Comparison of ENCODE assay signal across 11 cellular contexts in genomic region chr17:62950067-62950466, GRCh38. TPM values are rescaled to one million over a fixed set of nuclear protein-coding genes. Genes with fewer than 3 reads are reported as not detected.
DNase-seq lines count a peak whose midpoint lies in the region; ATAC-seq and TF ChIP-seq lines count a peak whose summit lies in the region.
"Had no signal": no experiment of that assay in that cellular context is flagged by ENCODE, and none has a peak within 500 bp of the region (broad histone marks: within the 10 kb centered on the region; RNA-seq: fewer than 3 reads in every experiment).

No MANE protein-coding gene starts in this region.

- no peak for TF ChIP-seq CTCF in choroid plexus epithelial cell (conservative IDR thresholded peaks at IDR 0.05; ENCODE audit: low read depth, low read length)

- ATAC-seq in HG02763 (IDR thresholded peaks at IDR 0.05; ENCODE audit: unreplicated experiment) (no peak), GM21717 (IDR thresholded peaks at IDR 0.05; ENCODE audit: unreplicated experiment) (no peak), GM21786 (IDR thresholded peaks at IDR 0.05; ENCODE audit: unreplicated experiment) (no peak)
- ATAC-seq: effector memory CD8-positive, alpha-beta T cell had no signal

- DNase-seq in AG20443 (ENCODE audit: low spot score) (peak; percentile 55), LHCN-M2 (ENCODE audit: low read depth) (peak; percentile 83), choroid plexus epithelial cell (ENCODE audit: low read depth) (peak; percentile 69), myocyte (ENCODE audit: low read depth) (peak; percentile 99), NCI-H748 treated with DMSO at 0.1 percent for 48 hours (lab: John Stamatoyannopoulos, UW) (no peak)
- DNase-seq: activated T-cell treated with anti-CD3 and anti-CD28 coated beads, Interleukin-2, amount 50 U/mL, for 72 hours; CD4-positive, alpha-beta memory T cell; effector memory CD8-positive, alpha-beta T cell had no signal

- no peak overlapping the region for H3K4me3 ChIP-seq in choroid plexus epithelial cell (ENCODE audit: low read depth, low read length)

RNA-seq across cellular contexts. Expression of gene TANC2, which starts 16.0 kb away (rescaled TPM):
- total RNA-seq in LHCN-M2 (2014; rRNA removed) (22.3 and 30.4 TPM in 2 replicates), myocyte (21.4 and 24.2 TPM in 2 replicates)
- polyA plus RNA-seq in LHCN-M2 (2012): 13.2 TPM
- polyA plus RNA-seq in myocyte (2012): 13.6 TPM
